13 cellular contexts compared by ENCODE assay signal in the genomic region with DNA sequence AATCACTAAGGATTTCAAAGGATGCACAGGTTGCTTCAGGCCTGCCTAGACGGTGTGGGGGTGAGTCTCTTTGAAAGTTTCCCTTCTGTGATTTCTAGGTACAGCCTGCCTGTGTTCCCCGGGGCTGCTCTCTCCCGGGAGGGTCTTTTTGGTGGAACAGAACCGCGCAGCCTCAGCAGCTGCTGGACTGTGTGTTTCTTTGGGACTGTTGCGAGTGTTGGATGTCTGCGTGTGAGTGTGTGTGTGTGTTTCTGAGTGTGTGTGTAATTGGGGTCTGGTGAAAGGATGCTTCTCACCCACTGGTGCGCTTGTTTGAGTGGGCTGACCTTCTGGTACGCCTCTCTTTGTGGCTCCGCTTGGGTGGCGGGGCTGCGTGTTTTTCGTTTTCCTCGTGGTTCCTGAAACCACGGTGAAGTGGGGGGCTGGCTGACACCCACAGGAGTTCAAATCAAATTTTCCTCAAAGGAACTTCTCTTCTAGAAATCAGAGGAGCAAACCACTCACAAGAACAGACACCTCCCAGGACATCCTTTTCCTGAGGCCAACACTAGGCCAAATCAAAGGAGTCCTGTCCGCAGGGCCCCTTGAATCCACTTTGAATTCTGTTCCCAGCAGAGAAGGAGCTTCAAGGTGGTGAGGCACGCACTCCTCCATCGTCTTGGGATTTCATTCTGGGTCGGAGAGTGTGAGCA.
"Had no signal": no experiment of that assay in that cellular context is flagged by ENCODE, and none has a peak within 500 bp of the region (broad histone marks: within the 10 kb centered on the region; RNA-seq: fewer than 3 reads in every experiment).

No MANE protein-coding gene starts in this region.

- H3K4me3 ChIP-seq: coronary artery, ovary, right lobe of liver, testis, upper lobe of left lung had no signal

- H3K9me3 ChIP-seq: ovary, right lobe of liver, testis had no signal

- ATAC-seq: activated T-cell treated with anti-CD3 and anti-CD28 coated beads, Interleukin-2, amount 50 U/mL, for 72 hours; right lobe of liver; stimulated activated effector memory CD8-positive, alpha-beta T cell treated with anti-CD3 and anti-CD28 coated beads, Interleukin-12 subunit alpha, Interleukin-12 subunit beta, amount 100 ng/mL, for 72 hours had no signal

- H3K27ac ChIP-seq: brain microvascular endothelial cell, coronary artery, ovary, right lobe of liver, testis, upper lobe of left lung had no signal

- H3K4me1 ChIP-seq: right lobe of liver, testis had no signal

- H3K27me3 ChIP-seq: brain microvascular endothelial cell, ovary, right lobe of liver, testis, upper lobe of left lung had no signal

- H3K36me3 ChIP-seq: brain microvascular endothelial cell, ovary, right lobe of liver, upper lobe of left lung had no signal

- DNase-seq: activated CD4-positive, alpha-beta T cell treated with anti-CD3 and anti-CD28 coated beads for 4 hours; activated naive CD4-positive, alpha-beta T cell; activated T-cell treated with anti-CD3 and anti-CD28 coated beads, Interleukin-2, amount 50 U/mL, for 72 hours; brain microvascular endothelial cell; foreskin melanocyte; hypothalamus; ovary; right lobe of liver; small intestine; testis had no signal
